In genomic region chr9:27524236-27524635, GRCh38 we compare ENCODE assay signal across 20 cellular contexts. TPM values are rescaled to one million over a fixed set of nuclear protein-coding genes. Genes with fewer than 3 reads are reported as not detected.
"Had no signal": no experiment of that assay in that cellular context is flagged by ENCODE, and none has a peak within 500 bp of the region (broad histone marks: within the 10 kb centered on the region; RNA-seq: fewer than 3 reads in every experiment).

Gene IFNK (plus strand): TSS chr9:27524290. CDS start chr9:27524337, 47 bp downstream.

- H3K27me3 ChIP-seq: brain microvascular endothelial cell, MG63 had no signal

- H3K4me3 ChIP-seq: MG63, PC-9 had no signal

- H3K36me3 ChIP-seq: brain microvascular endothelial cell, MG63 had no signal

- H3K9me3 ChIP-seq: MG63 had no signal

- DNase-seq: activated CD4-positive, alpha-beta memory T cell treated with anti-CD3 and anti-CD28 coated beads, Interleukin-2, amount 10 ng/mL, durations not matched to agents 7 days and 5 days; activated CD4-positive, alpha-beta T cell treated with anti-CD3 and anti-CD28 coated beads for 1 hour; activated CD4-positive, alpha-beta T cell treated with anti-CD3 and anti-CD28 coated beads, Interleukin-2, amount 10 ng/mL, durations not matched to agents 7 days and 5 days; amygdala; brain microvascular endothelial cell; MG63; MV-4-11; NCI-H1092 treated with DMSO at 0.1 percent for 48 hours; NCI-H1417 treated with DMSO at 0.1 percent for 48 hours; NCI-H1694; NCI-H2029 treated with DMSO at 0.1 percent for 48 hours; NCI-H446; NCI-H524; PC-9; SIG-M5; T-helper 17 cell; T-helper 9 cell had no signal

- H2AFZ ChIP-seq: PC-9 had no signal

- H3K4me2 ChIP-seq: PC-9 had no signal

- H3K27ac ChIP-seq: brain microvascular endothelial cell, PC-9 had no signal

RNA-seq across cellular contexts. Expression of gene IFNK, which starts in this region (rescaled TPM):
- total RNA-seq: activated CD4-positive, alpha-beta memory T cell treated with anti-CD3 and anti-CD28 coated beads, Interleukin-2, amount 10 ng/mL, durations not matched to agents 7 days and 5 days; activated CD4-positive, alpha-beta T cell treated with anti-CD3 and anti-CD28 coated beads, Interleukin-2, amount 10 ng/mL, durations not matched to agents 7 days and 5 days; activated CD8-positive, alpha-beta memory T cell treated with anti-CD3 and anti-CD28 coated beads for 36 hours; activated naive CD4-positive, alpha-beta T cell treated with anti-CD3 and anti-CD28 coated beads, Interleukin-2, amount 50 U/mL, for 72 hours; PC-9; T-helper 17 cell; WTC11 had no signal
